ENCODE assay signal across 12 cellular contexts in the genomic region with DNA sequence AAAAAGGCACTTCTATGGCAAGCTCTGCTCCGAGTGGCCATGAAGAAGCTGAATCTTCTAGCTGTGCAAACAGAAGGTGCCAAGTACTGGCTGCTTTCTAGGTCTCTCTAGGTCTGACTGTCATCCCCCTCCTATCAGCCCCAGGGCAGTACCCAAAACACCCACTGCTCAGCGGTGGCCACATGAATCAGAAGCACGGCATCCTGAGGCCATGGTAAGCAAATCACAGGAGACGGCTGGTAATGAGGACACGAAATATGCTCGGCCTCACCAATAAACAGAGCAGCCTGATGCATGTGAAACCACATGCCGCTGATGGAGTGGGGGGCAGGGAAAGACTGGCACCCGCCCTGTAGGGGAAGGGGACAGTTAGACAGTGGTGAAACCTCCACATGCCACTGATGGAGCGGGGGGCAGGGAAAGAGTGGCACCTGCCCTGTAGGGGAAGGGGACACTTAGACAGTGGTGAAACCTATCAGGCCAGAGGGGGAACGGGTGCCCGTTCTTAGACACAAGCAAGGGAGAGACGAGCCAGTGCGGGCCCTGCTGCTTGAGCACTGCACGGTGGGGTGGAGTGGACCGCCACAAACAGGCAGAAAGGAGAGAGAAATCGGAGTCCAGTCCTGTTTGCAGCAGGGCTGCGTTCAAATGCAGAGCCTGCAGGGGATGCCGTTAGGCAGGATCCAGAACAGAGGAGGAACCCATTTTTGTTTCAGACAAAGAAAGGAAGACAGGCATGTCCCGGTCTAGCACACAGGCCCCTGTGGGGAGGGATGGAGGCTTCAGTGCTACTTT. TPM values are rescaled to one million over a fixed set of nuclear protein-coding genes. Genes with fewer than 3 reads are reported as not detected.
DNase-seq lines count a peak whose midpoint lies in the region; ATAC-seq and TF ChIP-seq lines count a peak whose summit lies in the region.
"Had no signal": no experiment of that assay in that cellular context is flagged by ENCODE, and none has a peak within 500 bp of the region (broad histone marks: within the 10 kb centered on the region; RNA-seq: fewer than 3 reads in every experiment).

No MANE protein-coding gene starts in this region.

- H3K27ac ChIP-seq in neuronal stem cell (replicated peaks; ENCODE audit: low read length) (no peak overlapping the region), MM.1S (ENCODE audit: low read length) (no peak overlapping the region)
- H3K27ac ChIP-seq: upper lobe of left lung had no signal

- peak overlapping the region; percentile 10 for H3K14ac ChIP-seq in neuronal stem cell (ENCODE audit: low read length)

- no peaks in the 10 kb centered on the region for H3K36me3 Mint-ChIP-seq in activated naive CD8-positive, alpha-beta T cell treated with anti-CD3 and anti-CD28 coated beads, Interleukin-2, amount 50 U/mL, for 24 hours (ENCODE audit: low read depth)
- H3K36me3 Mint-ChIP-seq in activated naive CD8-positive, alpha-beta T cell treated with anti-CD3 and anti-CD28 coated beads for 36 hours: no peaks in the 10 kb centered on the region
- peaks cover 1% of the 10 kb centered on the region for H3K36me3 Mint-ChIP-seq in IgD-negative memory B cell
- H3K36me3 Mint-ChIP-seq in central memory CD8-positive, alpha-beta T cell (ENCODE audit: insufficient read depth): peaks cover 10% of the 10 kb centered on the region
- H3K36me3 Mint-ChIP-seq in progenitor cell of endocrine pancreas (ENCODE audit: insufficient read depth): no peaks in the 10 kb centered on the region

- H3K4ac ChIP-seq in neuronal stem cell (ENCODE audit: low read length): no peak overlapping the region

- H2AK5ac ChIP-seq in neuronal stem cell (ENCODE audit: low read depth, low read length): no peak overlapping the region

- WGBS in neuronal stem cell (ENCODE audit: extremely low coverage in 2 of 2, insufficient read length in 2 of 2, insufficient replicate concordance in 1 of 2), 2 donors: no CpG with 5 or more reads among the region's 19 CpGs

- H2BK5ac ChIP-seq in neuronal stem cell (ENCODE audit: low read length): no peak overlapping the region

- H3K18ac ChIP-seq in neuronal stem cell (ENCODE audit: low read length): no peak overlapping the region

- H3K4me3 ChIP-seq in neuronal stem cell (ENCODE audit: low read length in 2 of 2): no peak overlapping the region
- H3K4me3 ChIP-seq in MM.1S (ENCODE audit: low read length): no peak overlapping the region

- no peak overlapping the region for H2BK15ac ChIP-seq in neuronal stem cell (ENCODE audit: low read length)

- no peak overlapping the region for H3K23ac ChIP-seq in neuronal stem cell (ENCODE audit: low read depth, low read length, poor library complexity)

- no peak for TF ChIP-seq CTCF in MM.1S (IDR thresholded peaks at IDR 0.05; ENCODE audit: low read length)
- TF ChIP-seq CTCF in progenitor cell of endocrine pancreas (IDR thresholded peaks at IDR 0.05; ENCODE audit: unreplicated experiment): no peak

- H3K27me3 Mint-ChIP-seq in activated naive CD8-positive, alpha-beta T cell treated with anti-CD3 and anti-CD28 coated beads, Interleukin-2, amount 50 U/mL, for 24 hours: no peaks in the 10 kb centered on the region
- H3K27me3 Mint-ChIP-seq in activated naive CD8-positive, alpha-beta T cell treated with anti-CD3 and anti-CD28 coated beads for 36 hours: no peaks in the 10 kb centered on the region
- H3K27me3 Mint-ChIP-seq in IgD-negative memory B cell (peaks cover 2% of the 10 kb centered on the region), progenitor cell of endocrine pancreas (no peaks in the 10 kb centered on the region)
- H3K27me3 Mint-ChIP-seq in central memory CD8-positive, alpha-beta T cell: no peaks in the 10 kb centered on the region
- H3K27me3 Mint-ChIP-seq: activated B cell treated with CpG ODN at 0.5 μM for 24 hours had no signal

- H3F3A ChIP-seq in MM.1S (ENCODE audit: insufficient read depth, low read length): peaks cover 4% of the 10 kb centered on the region; the same call in 1 of the 2 replicates

- peaks cover 6% of the 10 kb centered on the region; the same call in 1 of the 2 replicates for H4K20me1 ChIP-seq in MM.1S (ENCODE audit: insufficient read depth, low read length)

- no peak overlapping the region for H2BK120ac ChIP-seq in neuronal stem cell (ENCODE audit: low read depth, low read length)

- H3K4me1 ChIP-seq in neuronal stem cell (ENCODE audit: control insufficient read depth in 2 of 2, insufficient read depth in 1 of 2, low read depth in 1 of 2, low read length in 2 of 2) (peaks cover 17 to 20% of the 10 kb centered on the region in 2 donors), MM.1S (ENCODE audit: low read length) (no peaks in the 10 kb centered on the region)

- peaks cover 27% of the 10 kb centered on the region for H3K79me2 ChIP-seq in MM.1S (ENCODE audit: low read length)

- H4K91ac ChIP-seq in neuronal stem cell (ENCODE audit: low read depth, low read length, poor library complexity): no peak overlapping the region

- H4K8ac ChIP-seq in neuronal stem cell (ENCODE audit: low read depth, low read length): no peak overlapping the region

- no peak overlapping the region for H3K4me3 Mint-ChIP-seq in activated naive CD8-positive, alpha-beta T cell treated with anti-CD3 and anti-CD28 coated beads, Interleukin-2, amount 50 U/mL, for 24 hours
- H3K4me3 Mint-ChIP-seq in activated naive CD8-positive, alpha-beta T cell treated with anti-CD3 and anti-CD28 coated beads for 36 hours: no peak overlapping the region
- H3K4me3 Mint-ChIP-seq in IgD-negative memory B cell (peak overlapping the region in 1 of 4 donors; percentile 37), progenitor cell of endocrine pancreas (ENCODE audit: low read depth) (no peak overlapping the region)
- peak overlapping the region; percentile 22 for H3K4me3 Mint-ChIP-seq in central memory CD8-positive, alpha-beta T cell
- H3K4me3 Mint-ChIP-seq: activated B cell treated with CpG ODN at 0.5 μM for 24 hours; activated T-cell treated with anti-CD3 and anti-CD28 coated beads, Interleukin-2, amount 50 U/mL, for 72 hours had no signal

- H3K9me3 ChIP-seq in neuronal stem cell (replicated peaks in 1 of 2; ENCODE audit: control insufficient read depth in 2 of 2, insufficient read depth in 1 of 2, low read depth in 1 of 2, low read length in 2 of 2): no peaks in the 10 kb centered on the region
- H3K9me3 ChIP-seq in MM.1S (replicated peaks; ENCODE audit: insufficient read depth, low read length): no peaks in the 10 kb centered on the region
- H3K9me3 ChIP-seq: upper lobe of left lung had no signal

- no peak overlapping the region for H3K4me2 ChIP-seq in neuronal stem cell (ENCODE audit: insufficient read depth, low read length, poor library complexity, severe bottlenecking)
- no peak overlapping the region for H3K4me2 ChIP-seq in MM.1S (ENCODE audit: low read depth, low read length)

- H3K4me1 Mint-ChIP-seq in activated naive CD8-positive, alpha-beta T cell treated with anti-CD3 and anti-CD28 coated beads, Interleukin-2, amount 50 U/mL, for 24 hours: peaks cover 52% of the 10 kb centered on the region
- peaks cover 36% of the 10 kb centered on the region for H3K4me1 Mint-ChIP-seq in activated naive CD8-positive, alpha-beta T cell treated with anti-CD3 and anti-CD28 coated beads for 36 hours
- peaks cover 25 to 47% (median 29%) of the 10 kb centered on the region in 3 donors for H3K4me1 Mint-ChIP-seq in IgD-negative memory B cell
- peaks cover 76% of the 10 kb centered on the region for H3K4me1 Mint-ChIP-seq in central memory CD8-positive, alpha-beta T cell
- H3K4me1 Mint-ChIP-seq in progenitor cell of endocrine pancreas (ENCODE audit: low read depth): no peaks in the 10 kb centered on the region

- H3K27ac Mint-ChIP-seq in activated naive CD8-positive, alpha-beta T cell treated with anti-CD3 and anti-CD28 coated beads, Interleukin-2, amount 50 U/mL, for 24 hours: no peak overlapping the region
- H3K27ac Mint-ChIP-seq in activated naive CD8-positive, alpha-beta T cell treated with anti-CD3 and anti-CD28 coated beads for 36 hours: no peak overlapping the region
- H3K27ac Mint-ChIP-seq in IgD-negative memory B cell (peak overlapping the region in 2 of 3 donors; percentile 60 to 80), progenitor cell of endocrine pancreas (no peak overlapping the region)
- H3K27ac Mint-ChIP-seq in central memory CD8-positive, alpha-beta T cell (ENCODE audit: low read depth): peak overlapping the region; percentile 52
- H3K27ac Mint-ChIP-seq: activated B cell treated with CpG ODN at 0.5 μM for 24 hours; activated T-cell treated with anti-CD3 and anti-CD28 coated beads, Interleukin-2, amount 50 U/mL, for 72 hours had no signal

- H3K27me3 ChIP-seq in neuronal stem cell (ENCODE audit: control insufficient read depth in 3 of 3, insufficient read depth in 3 of 3, low read depth in 1 of 3, low read length in 3 of 3) (no peaks in the 10 kb centered on the region), MM.1S (replicated peaks; ENCODE audit: insufficient read depth, low read length) (no peaks in the 10 kb centered on the region)
- H3K27me3 ChIP-seq: upper lobe of left lung had no signal

- H3K9ac ChIP-seq in neuronal stem cell (ENCODE audit: low read depth, low read length, poor library complexity): peak overlapping the region; percentile 47
- no peak overlapping the region for H3K9ac ChIP-seq in MM.1S (ENCODE audit: low read length)

- no peak overlapping the region for H2BK12ac ChIP-seq in neuronal stem cell (ENCODE audit: low read length)

- H3K79me1 ChIP-seq in neuronal stem cell (ENCODE audit: low read depth, low read length): peaks cover 19% of the 10 kb centered on the region

- H3K9me2 ChIP-seq in MM.1S (replicated peaks; ENCODE audit: insufficient read depth, low read length): no peaks in the 10 kb centered on the region

- no peak overlapping the region for H2AFZ ChIP-seq in neuronal stem cell (ENCODE audit: low read length)
- H2AFZ ChIP-seq in MM.1S (ENCODE audit: low read length): no peak overlapping the region

- no peaks in the 10 kb centered on the region for H3K9me3 Mint-ChIP-seq in activated naive CD8-positive, alpha-beta T cell treated with anti-CD3 and anti-CD28 coated beads, Interleukin-2, amount 50 U/mL, for 24 hours
- H3K9me3 Mint-ChIP-seq in activated naive CD8-positive, alpha-beta T cell treated with anti-CD3 and anti-CD28 coated beads for 36 hours: no peaks in the 10 kb centered on the region
- H3K9me3 Mint-ChIP-seq in IgD-negative memory B cell (no peaks in the 10 kb centered on the region), progenitor cell of endocrine pancreas (ENCODE audit: low read depth) (no peaks in the 10 kb centered on the region)
- H3K9me3 Mint-ChIP-seq in central memory CD8-positive, alpha-beta T cell: no peaks in the 10 kb centered on the region
- H3K9me3 Mint-ChIP-seq: activated B cell treated with CpG ODN at 0.5 μM for 24 hours; activated T-cell treated with anti-CD3 and anti-CD28 coated beads, Interleukin-2, amount 50 U/mL, for 72 hours had no signal

- H3K36me3 ChIP-seq in neuronal stem cell (replicated peaks in 1 of 2; ENCODE audit: control insufficient read depth in 2 of 2, insufficient read depth in 2 of 2, low read length in 2 of 2): no peaks in the 10 kb centered on the region
- no peaks in the 10 kb centered on the region for H3K36me3 ChIP-seq in MM.1S (replicated peaks; ENCODE audit: insufficient read depth, low read length)
- H3K36me3 ChIP-seq: upper lobe of left lung had no signal

- ATAC-seq in activated naive CD8-positive, alpha-beta T cell treated with anti-CD3 and anti-CD28 coated beads, Interleukin-2, amount 50 U/mL, for 24 hours: peak; percentile 27
- ATAC-seq in central memory CD8-positive, alpha-beta T cell (replicated peaks; ENCODE audit: extremely low read depth, poor library complexity, severe bottlenecking): no peak

- DNase-seq in activated naive CD8-positive, alpha-beta T cell treated with anti-CD3 and anti-CD28 coated beads, Interleukin-2, amount 50 U/mL, for 24 hours: no peak
- DNase-seq in activated naive CD8-positive, alpha-beta T cell treated with anti-CD3 and anti-CD28 coated beads for 36 hours: no peak
- DNase-seq in central memory CD8-positive, alpha-beta T cell (ENCODE audit: low spot score in 2 of 2): no peak
- DNase-seq in neuronal stem cell (ENCODE audit: low spot score) (no peak), MM.1S (no peak), T-helper 2 cell (no peak), progenitor cell of endocrine pancreas (ENCODE audit: low spot score, unreplicated experiment) (no peak)
- DNase-seq: activated B cell treated with CpG ODN at 0.5 μM for 24 hours; activated T-cell treated with anti-CD3 and anti-CD28 coated beads, Interleukin-2, amount 50 U/mL, for 72 hours; NCI-H510A treated with DMSO at 0.1 percent for 48 hours; upper lobe of left lung had no signal

RNA-seq across cellular contexts. Expression of gene MOB2, which starts 29.9 kb away (rescaled TPM):
- 10 to 100 TPM; 15.2 to 16.3 TPM for total RNA-seq in activated naive CD8-positive, alpha-beta T cell treated with anti-CD3 and anti-CD28 coated beads for 36 hours
- 42.0 TPM for polyA plus RNA-seq in IgD-negative memory B cell
- 11.1 TPM for polyA plus RNA-seq in neuronal stem cell (2013, experiment 1 of 2)
- polyA plus RNA-seq in neuronal stem cell (2013, experiment 2 of 2): 11.5 TPM
- 30.4 and 33.3 TPM in 2 replicates for total RNA-seq in progenitor cell of endocrine pancreas

RNA-seq across cellular contexts. Expression of gene DUSP8, which starts 55.6 kb away (rescaled TPM):
- total RNA-seq in activated naive CD8-positive, alpha-beta T cell treated with anti-CD3 and anti-CD28 coated beads for 36 hours: 1 to 10 TPM; 1.5 to 2.1 TPM
- 1.2 TPM for polyA plus RNA-seq in IgD-negative memory B cell
- polyA plus RNA-seq in neuronal stem cell (2013, experiment 1 of 2): 5.8 TPM
- 6.1 TPM for polyA plus RNA-seq in neuronal stem cell (2013, experiment 2 of 2)
- 15.2 and 15.9 TPM in 2 replicates for total RNA-seq in progenitor cell of endocrine pancreas

Comparison
In these comparisons a context has a peak if more than half of its experiments do, and no peak if none do; other contexts are left out.
1. H3K27ac Mint-ChIP-seq: peak in IgD-negative memory B cell (2 of 3) and central memory CD8-positive, alpha-beta T cell (single experiment); none in activated naive CD8-positive, alpha-beta T cell treated with anti-CD3 and anti-CD28 coated beads, Interleukin-2, amount 50 U/mL, for 24 hours (single experiment), activated naive CD8-positive, alpha-beta T cell treated with anti-CD3 and anti-CD28 coated beads for 36 hours (single experiment) and progenitor cell of endocrine pancreas (single experiment).